8 cellular contexts compared by ENCODE assay signal in the genomic region with DNA sequence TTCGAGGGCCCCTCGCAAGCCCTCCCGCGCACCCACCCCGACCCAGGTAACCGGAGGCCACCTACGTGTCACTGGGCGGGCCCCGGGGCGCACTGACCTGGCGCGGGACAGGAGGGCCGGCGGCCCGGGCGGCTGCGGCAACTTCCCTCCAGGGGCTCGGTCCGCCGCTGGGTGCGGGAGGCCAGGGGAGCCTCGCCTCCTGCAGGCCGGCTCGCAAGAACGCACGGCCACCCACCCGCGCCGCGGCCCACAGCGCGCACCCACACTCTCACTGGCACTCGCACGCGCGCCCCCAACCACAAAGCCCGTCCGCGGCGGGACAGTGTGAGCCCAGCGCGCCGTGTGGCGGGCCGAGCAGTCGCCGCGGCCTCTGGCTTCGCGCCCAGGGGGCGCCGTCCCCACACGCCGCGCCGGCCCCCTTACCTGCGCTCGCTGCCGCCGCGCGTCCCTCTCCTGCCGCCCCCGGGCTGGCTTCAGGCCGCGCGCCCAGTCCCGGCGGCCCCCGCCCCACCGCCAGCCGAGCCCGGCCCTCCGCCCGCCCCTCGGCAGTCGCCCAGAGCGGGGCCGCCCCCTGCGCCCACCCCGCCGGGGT. TPM values are rescaled to one million over a fixed set of nuclear protein-coding genes. Genes with fewer than 3 reads are reported as not detected.
DNase-seq lines count a peak whose midpoint lies in the region; ATAC-seq lines count a peak whose summit lies in the region.

No MANE protein-coding gene starts in this region.

- peak overlapping the region; percentile 23 for H3K9ac ChIP-seq in iPS-18a (ENCODE audit: low read length)
- H3K9ac ChIP-seq in skeletal muscle tissue (ENCODE audit: low read depth in 1 of 3, low read length in 3 of 3): peak overlapping the region in 2 of 3 donors; percentile 57 to 76

- H3K27me3 ChIP-seq in iPS-18a (ENCODE audit: control insufficient read depth, insufficient read depth, low read length) (peaks cover 37% of the 10 kb centered on the region), skeletal muscle tissue (ENCODE audit: control insufficient read depth in 3 of 3, insufficient read depth in 3 of 3, low read length in 3 of 3) (peaks cover 16 to 32% (median 17%) of the 10 kb centered on the region in 3 donors)

- no peaks in the 10 kb centered on the region for H3K9me3 ChIP-seq in iPS-18a (ENCODE audit: control insufficient read depth, low read depth, low read length)
- H3K9me3 ChIP-seq in skeletal muscle tissue (ENCODE audit: control insufficient read depth in 3 of 3, low read length in 3 of 3): no peaks in the 10 kb centered on the region

- H3K27ac ChIP-seq in angular gyrus (ENCODE audit: low read depth, low read length) (peak overlapping the region; percentile 77), iPS-18a (ENCODE audit: low read length) (no peak overlapping the region), skeletal muscle tissue (ENCODE audit: low read depth, low read length) (peak overlapping the region; percentile 72)

- DNase-seq in DMS 273 (lab: John Stamatoyannopoulos, UW; ENCODE audit: unreplicated experiment) (peak; percentile 75), DMS 273 treated with DMSO at 0.1 percent for 48 hours (lab: John Stamatoyannopoulos, UW) (no peak), NCI-H187 treated with DMSO at 0.1 percent for 48 hours (lab: John Stamatoyannopoulos, UW) (no peak)
- no peak for DNase-seq in activated CD8-positive, alpha-beta memory T cell treated with anti-CD3 and anti-CD28 coated beads, Interleukin-2, amount 50 U/mL, for 4 hours

- H3K4me3 ChIP-seq in iPS-18a (ENCODE audit: low read length): peak overlapping the region; percentile 69
- peak overlapping the region; percentile 58 to 81 (median 65) for H3K4me3 ChIP-seq in skeletal muscle tissue (ENCODE audit: low read length in 3 of 3)

- H3K4me1 ChIP-seq in iPS-18a (ENCODE audit: control insufficient read depth, low read depth, low read length) (peaks cover 9% of the 10 kb centered on the region), skeletal muscle tissue (ENCODE audit: control insufficient read depth in 3 of 3, insufficient read depth in 3 of 3, low read length in 3 of 3) (peaks cover 0 to 10% (median 5%) of the 10 kb centered on the region in 3 donors)

- no peaks in the 10 kb centered on the region for H3K36me3 ChIP-seq in iPS-18a (ENCODE audit: control insufficient read depth, low read depth, low read length)
- H3K36me3 ChIP-seq in skeletal muscle tissue (ENCODE audit: control insufficient read depth in 3 of 3, insufficient read depth in 3 of 3, low read length in 3 of 3): no peaks in the 10 kb centered on the region

- ATAC-seq in HG03521 (IDR thresholded peaks at IDR 0.05; ENCODE audit: unreplicated experiment): peak; percentile 46

RNA-seq across cellular contexts. Expression of gene LPAR1, which starts 0.4 kb away (rescaled TPM):
- total RNA-seq in skeletal muscle tissue: 45.9 TPM
